10 cellular contexts compared by ENCODE assay signal in the genomic region with DNA sequence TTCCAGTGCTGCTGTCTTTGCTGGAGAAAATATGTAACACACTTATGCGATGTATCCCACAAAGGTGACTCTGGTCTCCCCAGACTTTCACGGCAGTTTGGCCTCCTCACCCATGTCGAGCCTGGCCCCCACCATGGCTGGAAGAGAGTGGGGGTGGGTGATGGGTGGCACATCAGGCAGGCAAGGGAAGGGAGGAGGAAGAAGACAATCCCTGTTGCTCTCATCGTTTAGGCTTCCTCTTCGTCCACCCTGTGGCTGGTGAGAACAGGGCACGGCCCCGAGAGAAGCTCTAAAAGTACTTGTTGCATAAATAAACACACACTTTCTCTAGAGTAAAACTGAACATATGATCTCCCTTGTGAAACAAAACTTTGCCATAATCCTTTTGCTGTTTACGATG. TPM values are rescaled to one million over a fixed set of nuclear protein-coding genes. Genes with fewer than 3 reads are reported as not detected.
"Had no signal": no experiment of that assay in that cellular context is flagged by ENCODE, and none has a peak within 500 bp of the region (broad histone marks: within the 10 kb centered on the region; RNA-seq: fewer than 3 reads in every experiment).

No MANE protein-coding gene starts in this region.

- H3K4me1 ChIP-seq: HAP-1 had no signal

- H3K9me3 ChIP-seq: HAP-1 had no signal

- H3K4me3 Mint-ChIP-seq: GM23338, H9, HFFc6 had no signal

- H3K27ac ChIP-seq: GM23248 had no signal

- H3K4me1 Mint-ChIP-seq: GM23338, H9 had no signal

- H3K4me3 ChIP-seq: GM23248, GM23338, HAP-1 had no signal

- DNase-seq: GM23248, GOT3, H7, H9, HCEC 1CT, HFFc6 had no signal

- H3K27ac Mint-ChIP-seq: GM23338, HFFc6 had no signal

- H3K36me3 ChIP-seq: HAP-1 had no signal

RNA-seq across cellular contexts. Expression of a gene that starts 11.2 kb away (rescaled TPM):
- total RNA-seq: GM23248, GM23338, H1, H4, H7, H9, HFFc6 had no signal
